In the genomic region with DNA sequence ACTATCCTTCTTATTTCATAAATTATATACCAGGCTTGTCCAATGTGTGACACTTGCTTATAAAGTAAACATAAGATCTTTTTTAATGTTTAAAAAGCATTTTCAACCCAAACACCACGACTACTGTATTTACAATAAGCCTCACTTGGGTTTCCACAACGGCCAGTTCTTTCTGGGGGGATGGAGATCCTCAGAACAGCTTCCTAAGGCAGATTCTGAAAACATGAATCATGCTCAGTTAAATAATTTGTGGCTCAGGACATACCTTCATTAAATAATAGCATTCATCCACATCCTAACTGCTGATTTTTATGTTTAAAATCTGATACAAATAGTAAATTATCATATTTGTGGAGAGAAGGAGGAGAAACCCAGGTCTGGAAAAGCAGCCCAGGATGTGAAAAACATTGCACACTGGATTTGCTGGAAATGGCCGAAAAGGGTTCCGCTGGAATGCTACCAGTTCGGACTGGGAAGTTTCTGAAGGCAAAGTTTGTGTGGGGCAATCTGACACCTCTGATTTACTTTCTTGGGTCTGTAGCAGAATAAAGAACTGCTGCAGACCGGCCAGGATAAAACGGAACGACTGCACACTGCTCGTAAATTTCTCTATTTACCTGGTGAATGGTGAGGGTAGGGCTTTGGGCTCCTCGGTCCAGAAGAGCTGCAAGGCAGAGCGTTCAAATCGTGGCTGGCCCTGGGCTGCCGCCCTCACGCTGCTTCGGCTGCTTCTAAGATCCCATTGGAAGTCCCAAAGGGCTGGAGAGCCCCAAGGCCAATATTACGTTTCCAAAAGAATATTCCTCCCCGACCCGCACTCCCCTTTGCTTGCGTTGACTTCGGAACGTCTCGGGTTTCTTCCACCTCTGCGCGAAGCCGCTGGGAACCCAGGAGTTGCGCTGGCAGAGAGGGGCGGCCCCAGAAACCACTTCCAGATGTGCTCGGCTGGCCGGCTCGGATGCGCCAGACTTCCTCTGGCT, we compare ENCODE assay signal across 8 cellular contexts. TPM values are rescaled to one million over a fixed set of nuclear protein-coding genes. Genes with fewer than 3 reads are reported as not detected.
DNase-seq lines count a peak whose midpoint lies in the region; ATAC-seq and TF ChIP-seq lines count a peak whose summit lies in the region.

TSS of gene GLT8D2 (minus strand) at position 910 of the 980 bp plus-strand sequence. CDS start 30,539 bp downstream, outside the sequence.

- H2BK5ac ChIP-seq in mesendoderm (ENCODE audit: low read length), result no peak within 1 kb of the TSS

- H3K56ac ChIP-seq in mesendoderm (ENCODE audit: low read length), result peak within 1 kb of the TSS; percentile 75

- DNase-seq in BJ (ENCODE audit: low read depth) (peak; percentile 66), NB4 (ENCODE audit: low read depth) (peak; percentile 24), dorsolateral prefrontal cortex (no peak), mesendoderm (peak; percentile 60), upper lobe of right lung (peak; percentile 71), CD14-positive monocyte (ENCODE audit: low spot score) (no peak)

- H3K9me3 ChIP-seq in upper lobe of right lung, result no peaks in the 10 kb centered on the region

- no peak within 1 kb of the TSS for H3K18ac ChIP-seq in mesendoderm (ENCODE audit: low read length)

- H3K27ac ChIP-seq in dorsolateral prefrontal cortex (peak within 1 kb of the TSS in 1 of 59 donors; percentile 43), mesendoderm (ENCODE audit: low read depth, low read length) (no peak within 1 kb of the TSS), upper lobe of right lung (peak within 1 kb of the TSS; percentile 37)

- CTCF ChIA-PET in BJ (lab: Yijun Ruan, JAX), result interaction anchor here (1.2 kb wide), 1 partner anchor 9 kb away, joined by 6 read pairs; no protein-coding TSS in a partner anchor

- peaks cover 30 to 40% (median 33%) of the 10 kb centered on the region in 3 donors for H3K27me3 Mint-ChIP-seq in CD14-positive monocyte (ENCODE audit: low read depth in 3 of 3)

- TF ChIP-seq POLR2A in NB4 (IDR thresholded peaks at IDR 0.05; ENCODE audit: extremely low read depth, insufficient read length), result no peak

- H2AK5ac ChIP-seq in mesendoderm (ENCODE audit: low read length), result no peak within 1 kb of the TSS

- H3K4ac ChIP-seq in mesendoderm (ENCODE audit: low read depth, low read length), result no peak within 1 kb of the TSS

- peaks cover 8% of the 10 kb centered on the region for H3K4me1 Mint-ChIP-seq in CD14-positive monocyte

- intact Hi-C loops in dorsolateral prefrontal cortex (cut with DNase I) (no loop called here), upper lobe of right lung (cut with DNase I) (no loop called here), CD14-positive monocyte (cut with micrococcal nuclease) (no loop called here)

- peak within 1 kb of the TSS; percentile 40 for H3K4me3 ChIP-seq in BJ (ENCODE audit: low read depth, low read length)
- H3K4me3 ChIP-seq in NB4 (ENCODE audit: low read depth, low read length), result no peak within 1 kb of the TSS
- peak within 1 kb of the TSS in 58 of 59 donors; percentile 1 to 63 (median 39) for H3K4me3 ChIP-seq in dorsolateral prefrontal cortex
- H3K4me3 ChIP-seq in mesendoderm (ENCODE audit: low read length), result peak within 1 kb of the TSS; percentile 32
- peak within 1 kb of the TSS; percentile 43 for H3K4me3 ChIP-seq in upper lobe of right lung

- H2BK120ac ChIP-seq in mesendoderm (ENCODE audit: low read depth, low read length), result no peak within 1 kb of the TSS

- no peaks in the 10 kb centered on the region for H3K36me3 Mint-ChIP-seq in CD14-positive monocyte

- H4K5ac ChIP-seq in mesendoderm (ENCODE audit: low read length), result no peak within 1 kb of the TSS

- H3K27ac Mint-ChIP-seq in CD14-positive monocyte, result no peak within 1 kb of the TSS

- WGBS in mesendoderm (ENCODE audit: extremely low coverage, insufficient coverage, low lambda C conversion rate), result no CpG with 5 or more reads among the region's 31 CpGs

- H3K9me3 Mint-ChIP-seq in CD14-positive monocyte, result no peaks in the 10 kb centered on the region

- H3K27me3 ChIP-seq in BJ (ENCODE audit: control insufficient read depth, insufficient read depth, low read length) (no peaks in the 10 kb centered on the region), dorsolateral prefrontal cortex (peaks cover 0 to 7% (median 0%) of the 10 kb centered on the region in 45 donors), mesendoderm (ENCODE audit: insufficient read depth, low read length, poor library complexity) (peaks cover 2% of the 10 kb centered on the region), upper lobe of right lung (peaks cover 7% of the 10 kb centered on the region)

- TF ChIP-seq CTCF in BJ (IDR thresholded peaks at IDR 0.05; ENCODE audit: insufficient read depth, low read depth, low read length), result no peak
- no peak for TF ChIP-seq CTCF in NB4 (IDR thresholded peaks at IDR 0.05; ENCODE audit: low read depth, low read length)
- no peak for TF ChIP-seq CTCF in dorsolateral prefrontal cortex (IDR thresholded peaks at IDR 0.05 in 54 of 56, conservative IDR thresholded peaks at IDR 0.05 in 2 of 56; ENCODE audit: low read depth in 1 of 56, partially characterized antibody in 56 of 56)
- no peak for TF ChIP-seq CTCF in upper lobe of right lung (IDR thresholded peaks at IDR 0.05)
- TF ChIP-seq CTCF in CD14-positive monocyte (IDR thresholded peaks at IDR 0.05), result no peak

- H3K4me3 Mint-ChIP-seq in CD14-positive monocyte, result peak within 1 kb of the TSS in 1 of 2 donors; percentile 76

- H3K36me3 ChIP-seq in BJ (ENCODE audit: control insufficient read depth, insufficient read depth, low read length) (no peaks in the 10 kb centered on the region), mesendoderm (ENCODE audit: control insufficient read depth, insufficient read depth, low read length) (no peaks in the 10 kb centered on the region), upper lobe of right lung (no peaks in the 10 kb centered on the region)

- H2BK15ac ChIP-seq in mesendoderm (replicated peaks; ENCODE audit: low read depth), result no peak within 1 kb of the TSS

- H3K9ac ChIP-seq in mesendoderm (ENCODE audit: low read length), result peak within 1 kb of the TSS; percentile 57

- ATAC-seq in upper lobe of right lung, result peak; percentile 76
- no peak for ATAC-seq in HG03571 (IDR thresholded peaks at IDR 0.05; ENCODE audit: unreplicated experiment)
- no peak for ATAC-seq in GM19035 (IDR thresholded peaks at IDR 0.05; ENCODE audit: unreplicated experiment)

- POLR2A ChIA-PET in BJ (lab: Charles Lee), result interaction anchor here (0.6 kb wide), 1 partner anchor 63 kb away, joined by 4 read pairs; no protein-coding TSS in a partner anchor

- no peak within 1 kb of the TSS for H4K8ac ChIP-seq in mesendoderm (ENCODE audit: low read depth, low read length)

- H3K4me2 ChIP-seq in mesendoderm (ENCODE audit: low read length), result peak within 1 kb of the TSS; percentile 88

- H3K79me2 ChIP-seq in mesendoderm (ENCODE audit: control insufficient read depth, insufficient read depth, low read length), result no peaks in the 10 kb centered on the region

- H3K4me1 ChIP-seq in mesendoderm (ENCODE audit: control insufficient read depth, low read depth, low read length) (peaks cover 3% of the 10 kb centered on the region), upper lobe of right lung (peaks cover 15% of the 10 kb centered on the region)

- H3K79me1 ChIP-seq in mesendoderm (ENCODE audit: low read length), result no peaks in the 10 kb centered on the region

- no peak within 1 kb of the TSS for H3K23ac ChIP-seq in mesendoderm (ENCODE audit: low read length)

RNA-seq across cellular contexts. Expression of gene GLT8D2, which starts in this region (rescaled TPM):
- polyA plus RNA-seq in BJ (2011; rRNA removed), result 67.6 and 90.2 TPM in 2 replicates
- polyA minus RNA-seq in BJ (2011; rRNA and poly(A)+ RNA removed), result 13.1 and 21.7 TPM in 2 replicates
- total RNA-seq in dorsolateral prefrontal cortex, result 10 to 100 TPM in 4 of 120 experiments, 1 to 10 TPM in 116; 2.6 to 11.7 (median 5.9) TPM
- polyA plus RNA-seq in mesendoderm (2013, experiment 1 of 2), result 2.2 TPM
- 2.2 TPM for polyA plus RNA-seq in mesendoderm (2013, experiment 2 of 2)
- 9.1 TPM for total RNA-seq in upper lobe of right lung
- not detected for polyA plus RNA-seq in CD14-positive monocyte

Comparison
In these comparisons a context has a peak if more than half of its experiments do, and no peak if none do; other contexts are left out.
1. RNA of gene GLT8D2 (polyA plus RNA-seq): 67.6 to 90.2 TPM in BJ; not detected in CD14-positive monocyte; every median in the first group is over 10 times any median in the second.
2. DNase-seq: peak in BJ (single experiment), NB4 (single experiment), mesendoderm (single experiment) and upper lobe of right lung (single experiment); none in dorsolateral prefrontal cortex (0 of 10) and CD14-positive monocyte (single experiment).